8 cellular contexts compared by ENCODE assay signal in the genomic region with DNA sequence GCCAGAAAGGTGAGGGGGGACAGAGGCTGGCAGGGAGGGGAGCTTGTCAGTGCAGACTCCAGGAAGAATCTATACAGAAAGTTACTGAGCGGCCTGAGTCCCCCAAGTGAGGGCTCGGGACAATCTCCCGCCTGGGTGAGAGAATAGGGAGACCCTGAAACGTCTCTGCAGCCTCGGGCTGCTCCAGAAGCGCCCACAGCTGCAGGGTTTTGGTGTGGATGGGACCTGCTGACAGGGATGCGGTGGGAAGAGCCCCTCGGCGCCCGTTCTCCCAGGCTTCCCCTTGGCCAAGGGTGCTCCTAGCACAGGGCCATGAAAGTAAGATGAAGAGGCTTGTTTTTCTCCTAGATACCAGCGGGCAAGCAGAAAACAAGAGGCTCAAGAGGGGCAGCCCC. TPM values are rescaled to one million over a fixed set of nuclear protein-coding genes. Genes with fewer than 3 reads are reported as not detected.
DNase-seq lines count a peak whose midpoint lies in the region; ATAC-seq and TF ChIP-seq lines count a peak whose summit lies in the region.

No MANE protein-coding gene starts in this region.

- no peaks in the 10 kb centered on the region for H3K9me3 Mint-ChIP-seq in CD14-positive monocyte
- no peaks in the 10 kb centered on the region for H3K9me3 Mint-ChIP-seq in naive thymus-derived CD8-positive, alpha-beta T cell

- peak overlapping the region; percentile 90 to 97 (median 93) for H3K27ac Mint-ChIP-seq in CD14-positive monocyte
- peak overlapping the region; percentile 84 to 97 (median 96) for H3K27ac Mint-ChIP-seq in naive thymus-derived CD8-positive, alpha-beta T cell

- POLR2A ChIA-PET in naive thymus-derived CD8-positive, alpha-beta T cell (lab: Charles Lee): interaction anchor here (0.6 to 4.1 kb wide), 24 partner anchors 9 to 773 kb away, joined by 3 to 35 read pairs (median 3); a partner anchor contains a TSS

- H3K36me3 Mint-ChIP-seq in CD14-positive monocyte: peaks cover 26 to 41% of the 10 kb centered on the region in 2 donors
- peaks cover 0 to 23% (median 4%) of the 10 kb centered on the region in 3 donors for H3K36me3 Mint-ChIP-seq in naive thymus-derived CD8-positive, alpha-beta T cell

- DNase-seq in CD14-positive monocyte (ENCODE audit: low spot score) (no peak), HuH-7.5 (ENCODE audit: low spot score) (peak; percentile 95), choroid plexus epithelial cell (ENCODE audit: low read depth) (no peak), NCI-H345 (lab: John Stamatoyannopoulos, UW) (no peak), CD1c-positive myeloid dendritic cell (ENCODE audit: extremely low spot score) (no peak), D341Med (ENCODE audit: low spot score) (no peak)
- DNase-seq in naive thymus-derived CD8-positive, alpha-beta T cell: no peak

- H3K4me3 ChIP-seq in choroid plexus epithelial cell (ENCODE audit: low read depth, low read length): peak overlapping the region; percentile 96

- H3K4me1 Mint-ChIP-seq in CD14-positive monocyte: peaks cover 37% of the 10 kb centered on the region
- peaks cover 28 to 67% (median 47%) of the 10 kb centered on the region in 4 donors for H3K4me1 Mint-ChIP-seq in naive thymus-derived CD8-positive, alpha-beta T cell

- peak overlapping the region; percentile 90 to 94 for H3K4me3 Mint-ChIP-seq in CD14-positive monocyte
- H3K4me3 Mint-ChIP-seq in naive thymus-derived CD8-positive, alpha-beta T cell: peak overlapping the region; percentile 90 to 95 (median 93)

- intact Hi-C loops in CD14-positive monocyte (cut with micrococcal nuclease): loop anchor here (2.0 to 10.0 kb wide), 3 partner anchors 428 to 552 kb away; a partner anchor contains a TSS

- TF ChIP-seq CTCF in CD14-positive monocyte (IDR thresholded peaks at IDR 0.05) (no peak), choroid plexus epithelial cell (conservative IDR thresholded peaks at IDR 0.05; ENCODE audit: low read depth, low read length) (no peak)

- H3K27me3 Mint-ChIP-seq in CD14-positive monocyte (ENCODE audit: low read depth in 3 of 3): no peaks in the 10 kb centered on the region
- H3K27me3 Mint-ChIP-seq in naive thymus-derived CD8-positive, alpha-beta T cell: no peaks in the 10 kb centered on the region

- no peak for ATAC-seq in naive thymus-derived CD8-positive, alpha-beta T cell
- no peak for ATAC-seq in GM18868 (IDR thresholded peaks at IDR 0.05; ENCODE audit: unreplicated experiment)

RNA-seq across cellular contexts. Expression of a gene that starts 0.7 kb away (rescaled TPM):
- polyA plus RNA-seq in CD14-positive monocyte: 10 to 100 TPM; 20.3 to 22.8 TPM
- 10 to 100 TPM; 32.2 to 32.9 TPM for total RNA-seq in naive thymus-derived CD8-positive, alpha-beta T cell
- 10 to 100 TPM; 18.1 to 27.1 (median 18.4) TPM for polyA plus RNA-seq in naive thymus-derived CD8-positive, alpha-beta T cell

RNA-seq across cellular contexts. Expression of a gene that starts 14.4 kb away (rescaled TPM):
- 1 to 10 TPM; 1.0 to 1.7 TPM for polyA plus RNA-seq in CD14-positive monocyte
- total RNA-seq in naive thymus-derived CD8-positive, alpha-beta T cell: 1 to 10 TPM; 1.2 to 1.3 TPM
- polyA plus RNA-seq in naive thymus-derived CD8-positive, alpha-beta T cell: under 1 TPM in 2 of 3 donors, not detected in 1; 0.09 to 0.12 TPM
